1 cellular context compared by ENCODE assay signal in the genomic region with DNA sequence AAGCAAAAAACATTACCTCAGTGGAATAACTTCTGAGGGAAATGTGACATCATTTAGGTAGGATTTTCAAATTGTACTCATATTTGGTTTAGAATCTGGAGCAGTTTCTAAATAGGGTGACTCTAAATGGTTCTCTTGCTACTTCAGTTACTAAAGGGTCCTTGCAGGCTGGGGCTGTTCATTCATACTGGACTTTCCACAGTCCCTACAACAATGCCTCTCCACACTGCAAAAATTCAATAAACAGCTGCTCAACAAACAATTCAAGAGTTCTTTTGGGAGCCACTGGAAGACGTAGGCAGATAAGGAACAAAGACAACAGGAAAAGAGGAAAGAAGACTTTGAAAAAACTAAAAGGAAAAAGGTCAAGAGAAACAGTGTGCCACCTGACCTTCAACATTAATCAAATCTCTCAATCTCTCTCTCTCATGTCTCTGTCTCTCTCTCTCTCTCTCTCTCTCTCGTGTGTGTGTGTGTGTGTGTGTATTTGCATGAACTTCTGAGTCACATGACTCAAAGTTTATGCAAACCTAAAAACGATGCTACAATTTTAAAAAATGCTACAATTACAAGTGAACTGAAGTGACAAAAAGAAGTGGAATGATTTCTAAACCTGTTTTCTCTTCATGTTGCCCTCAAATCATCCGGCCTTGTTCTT.
TF ChIP-seq lines count a peak whose summit lies in the region.

No MANE protein-coding gene starts in this region.

TF ChIP-seq in endothelial cell of umbilical vein, 7 proteins besides CTCF, POLR2A, EP300 and RAD21:
- TF ChIP-seq, protein P1, sequence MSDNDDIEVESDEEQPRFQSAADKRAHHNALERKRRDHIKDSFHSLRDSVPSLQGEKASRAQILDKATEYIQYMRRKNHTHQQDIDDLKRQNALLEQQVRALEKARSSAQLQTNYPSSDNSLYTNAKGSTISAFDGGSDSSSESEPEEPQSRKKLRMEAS (IDR thresholded peaks at IDR 0.05; ENCODE audit: insufficient read depth, insufficient read length) = no peak
- TF ChIP-seq JUN (IDR thresholded peaks at IDR 0.05; ENCODE audit: borderline replicate concordance, insufficient read depth, insufficient read length, low read depth) = no peak
- TF ChIP-seq EZH2 (IDR thresholded peaks at IDR 0.05; ENCODE audit: borderline replicate concordance, low read depth, low read length, severe bottlenecking) = no peak
- TF ChIP-seq GATA2 (IDR thresholded peaks at IDR 0.05; ENCODE audit: insufficient read depth, insufficient read length, low read depth, low read length) = no peak
- TF ChIP-seq POLR2AphosphoS5 (IDR thresholded peaks at IDR 0.05; ENCODE audit: insufficient read depth, low read depth, low read length) = no peak
